ENCODE assay signal across 16 cellular contexts in the genomic region with DNA sequence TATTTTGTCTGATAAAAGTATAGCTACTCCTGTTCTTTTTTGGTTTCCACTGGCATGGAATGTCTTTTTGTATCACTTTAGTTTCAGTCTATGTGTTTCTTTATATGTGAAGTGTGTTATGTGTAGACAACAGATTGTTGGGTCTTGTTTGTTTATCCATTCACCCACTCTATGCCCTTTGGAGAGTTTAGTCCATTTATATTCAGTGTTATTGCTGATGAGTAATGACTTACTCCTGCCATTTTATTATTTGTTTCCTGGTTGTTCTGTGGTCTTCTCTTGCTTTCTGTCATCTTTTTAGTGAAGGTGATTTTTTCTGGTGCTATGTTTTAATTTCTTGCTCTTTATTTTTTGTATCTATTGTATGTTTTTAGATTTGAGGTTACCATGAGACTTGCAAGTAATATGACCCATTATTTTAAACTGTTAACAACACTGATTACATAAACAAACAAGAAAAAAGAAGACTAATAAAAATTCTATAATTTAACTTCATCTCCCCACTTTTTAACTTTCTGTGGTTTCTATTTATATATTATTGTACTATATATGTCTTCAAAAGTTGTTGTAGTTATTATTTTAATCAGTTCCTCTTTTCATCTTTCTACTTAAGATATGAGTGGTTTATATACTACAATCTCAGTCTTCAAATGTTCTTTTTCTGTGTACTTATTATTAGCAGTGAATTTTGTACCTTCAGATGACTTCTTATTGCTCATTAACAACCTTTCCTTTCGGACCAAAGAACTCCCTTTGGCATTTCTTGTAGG.
DNase-seq lines count a peak whose midpoint lies in the region; ATAC-seq and TF ChIP-seq lines count a peak whose summit lies in the region.
"Had no signal": no experiment of that assay in that cellular context is flagged by ENCODE, and none has a peak within 500 bp of the region (broad histone marks: within the 10 kb centered on the region; RNA-seq: fewer than 3 reads in every experiment).

No MANE protein-coding gene starts in this region.

- H3K27ac Mint-ChIP-seq in Caco-2 (ENCODE audit: unreplicated experiment): no peak overlapping the region
- H3K27ac Mint-ChIP-seq: progenitor cell of endocrine pancreas had no signal

- ATAC-seq in GM18909 (IDR thresholded peaks at IDR 0.05; ENCODE audit: poor library complexity, unreplicated experiment) (peak; percentile 55), HG02759 (IDR thresholded peaks at IDR 0.05; ENCODE audit: unreplicated experiment) (peak; percentile 55), HG03520 (IDR thresholded peaks at IDR 0.05; ENCODE audit: unreplicated experiment) (peak; percentile 54), GM19397 (IDR thresholded peaks at IDR 0.05; ENCODE audit: unreplicated experiment) (no peak)
- ATAC-seq: left lobe of liver had no signal

- H3K4me3 Mint-ChIP-seq in Caco-2 (ENCODE audit: unreplicated experiment): no peak overlapping the region

- intact Hi-C loops in Caco-2 (cut with micrococcal nuclease; ENCODE audit: unreplicated experiment): no loop called here

- H3K9me3 ChIP-seq in DOHH2 (ENCODE audit: control insufficient read depth, insufficient read depth, low read length) (no peaks in the 10 kb centered on the region), Caco-2 (no peaks in the 10 kb centered on the region)
- H3K9me3 ChIP-seq: tibial artery had no signal

- no peaks in the 10 kb centered on the region for H3K9me2 ChIP-seq in DOHH2 (replicated peaks; ENCODE audit: control insufficient read depth, low read length)

- no peaks in the 10 kb centered on the region for H3K9me3 Mint-ChIP-seq in Caco-2 (ENCODE audit: unreplicated experiment)

- H3K4me3 ChIP-seq in DOHH2 (ENCODE audit: low read length): no peak overlapping the region
- no peak overlapping the region for H3K4me3 ChIP-seq in Caco-2 (ENCODE audit: low read depth, low read length)
- H3K4me3 ChIP-seq: coronary artery, tibial artery had no signal

- H3K4me2 ChIP-seq in DOHH2 (ENCODE audit: low read length): peak overlapping the region; percentile 45

- no peaks in the 10 kb centered on the region for H3K27me3 Mint-ChIP-seq in Caco-2 (ENCODE audit: insufficient read depth, unreplicated experiment)
- H3K27me3 Mint-ChIP-seq: progenitor cell of endocrine pancreas had no signal

- CTCF ChIA-PET in Caco-2 (lab: Charles Lee): no interaction called here

- TF ChIP-seq CTCF in DOHH2 (IDR thresholded peaks at IDR 0.05; ENCODE audit: low read depth, low read length, poor library complexity, severe bottlenecking): no peak
- TF ChIP-seq CTCF in Caco-2 (IDR thresholded peaks at IDR 0.05; ENCODE audit: insufficient read depth in 1 of 2, low read depth in 1 of 2, low read length in 1 of 2, severe bottlenecking in 1 of 2, unreplicated experiment in 1 of 2): no peak

- no peak overlapping the region for H3K27ac ChIP-seq in DOHH2 (ENCODE audit: low read depth, low read length)
- H3K27ac ChIP-seq: coronary artery, tibial artery had no signal

- no peaks in the 10 kb centered on the region for H3F3A ChIP-seq in DOHH2 (ENCODE audit: control insufficient read depth, insufficient read depth)

- no peaks in the 10 kb centered on the region for H4K20me1 ChIP-seq in DOHH2 (ENCODE audit: control insufficient read depth, insufficient read depth, low read depth, low read length)

- peaks cover 6% of the 10 kb centered on the region for H3K36me3 Mint-ChIP-seq in Caco-2 (ENCODE audit: insufficient read depth, unreplicated experiment)

- H3K36me3 ChIP-seq in DOHH2 (ENCODE audit: control insufficient read depth, low read length) (no peaks in the 10 kb centered on the region), Caco-2 (ENCODE audit: control insufficient read depth, insufficient read depth, low read length) (no peaks in the 10 kb centered on the region)
- H3K36me3 ChIP-seq: tibial artery had no signal

- peaks cover 6% of the 10 kb centered on the region for H3K4me1 Mint-ChIP-seq in Caco-2 (ENCODE audit: low read depth, unreplicated experiment)

- POLR2A ChIA-PET in Caco-2 (lab: Charles Lee): no interaction called here

- H3K79me2 ChIP-seq in DOHH2 (ENCODE audit: control insufficient read depth, low read length): no peaks in the 10 kb centered on the region

- H3K4me1 ChIP-seq in DOHH2 (ENCODE audit: control insufficient read depth, low read length) (peaks cover 17% of the 10 kb centered on the region), Caco-2 (no peaks in the 10 kb centered on the region)
- H3K4me1 ChIP-seq: tibial artery had no signal

- DNase-seq in SIG-M5 (lab: John Stamatoyannopoulos, UW) (no peak), Caco-2 (no peak), NCI-H128 (lab: John Stamatoyannopoulos, UW; ENCODE audit: unreplicated experiment) (no peak)
- DNase-seq: activated CD4-positive, alpha-beta T cell treated with anti-CD3 and anti-CD28 coated beads, Interleukin-2, amount 50 U/mL, for 4 hours; anterior cingulate cortex; NCI-H1436 treated with DMSO at 0.1 percent for 48 hours; NCI-H526 treated with DMSO at 0.1 percent for 48 hours; tibial artery had no signal

- H3K27me3 ChIP-seq in DOHH2 (ENCODE audit: control insufficient read depth, low read length) (peaks cover 9% of the 10 kb centered on the region), Caco-2 (replicated peaks; ENCODE audit: control insufficient read depth, insufficient read depth, low read length) (no peaks in the 10 kb centered on the region)
- H3K27me3 ChIP-seq: tibial artery had no signal

- no TSS peak for BruUV-seq in Caco-2 (replicated peaks; lab: Mats Ljungman, UMichigan)
